Comparison of ENCODE assay signal across 12 cellular contexts in genomic region chr9:92974696-92975451, GRCh38. TPM values are rescaled to one million over a fixed set of nuclear protein-coding genes. Genes with fewer than 3 reads are reported as not detected.
DNase-seq lines count a peak whose midpoint lies in the region; ATAC-seq and TF ChIP-seq lines count a peak whose summit lies in the region.
"Had no signal": no experiment of that assay in that cellular context is flagged by ENCODE, and none has a peak within 500 bp of the region (broad histone marks: within the 10 kb centered on the region; RNA-seq: fewer than 3 reads in every experiment).

No MANE protein-coding gene starts in this region.

- peaks cover 54 to 94% (median 78%) of the 10 kb centered on the region in 11 experiments; a peak in 21 of 22 replicates for H4K20me1 ChIP-seq in BLaER1 treated with 17β-estradiol and CSF1 and Interleukin-3, amounts not matched to agents 10 nM and 100 nM

- peaks cover 37 to 81% (median 65%) of the 10 kb centered on the region in 10 experiments for H3K4me1 ChIP-seq in BLaER1 treated with 17β-estradiol and CSF1 and Interleukin-3, amounts not matched to agents 10 nM and 100 nM
- H3K4me1 ChIP-seq in neuronal stem cell (ENCODE audit: control insufficient read depth in 2 of 2, insufficient read depth in 1 of 2, low read depth in 1 of 2, low read length in 2 of 2): peaks cover 12 to 14% of the 10 kb centered on the region in 2 donors

- H2AK5ac ChIP-seq in neuronal stem cell (ENCODE audit: low read depth, low read length): peak overlapping the region; percentile 51

- peaks cover 0 to 14% (median 9%) of the 10 kb centered on the region in 11 experiments; a peak in 17 of 22 replicates for H3K9me3 ChIP-seq in BLaER1 treated with 17β-estradiol and CSF1 and Interleukin-3, amounts not matched to agents 10 nM and 100 nM (replicated peaks in 1 of 11)
- H3K9me3 ChIP-seq in neuronal stem cell (replicated peaks in 1 of 2; ENCODE audit: control insufficient read depth in 2 of 2, insufficient read depth in 1 of 2, low read depth in 1 of 2, low read length in 2 of 2): no peaks in the 10 kb centered on the region
- H3K9me3 ChIP-seq: thoracic aorta had no signal

- no peak overlapping the region for H4K8ac ChIP-seq in neuronal stem cell (ENCODE audit: low read depth, low read length)

- ATAC-seq in central memory CD8-positive, alpha-beta T cell (replicated peaks; ENCODE audit: extremely low read depth, poor library complexity, severe bottlenecking): no peak
- ATAC-seq in HG02973 (IDR thresholded peaks at IDR 0.05; ENCODE audit: unreplicated experiment) (no peak), HG03378 (IDR thresholded peaks at IDR 0.05; ENCODE audit: unreplicated experiment) (no peak)

- no peaks in the 10 kb centered on the region for H3K27me3 ChIP-seq in BLaER1 treated with 17β-estradiol and CSF1 and Interleukin-3, amounts not matched to agents 10 nM and 100 nM
- H3K27me3 ChIP-seq in neuronal stem cell (ENCODE audit: control insufficient read depth in 3 of 3, insufficient read depth in 3 of 3, low read depth in 1 of 3, low read length in 3 of 3): no peaks in the 10 kb centered on the region

- TSS peak; percentile 34 for BruUV-seq in Calu3 (replicated peaks; lab: Mats Ljungman, UMichigan)

- H2BK15ac ChIP-seq in neuronal stem cell (ENCODE audit: low read length): peak overlapping the region; percentile 50

- intact Hi-C loops in Calu3 (cut with micrococcal nuclease; ENCODE audit: unreplicated experiment): no loop called here

- no peak overlapping the region for H3K4me3 ChIP-seq in BLaER1 treated with 17β-estradiol and CSF1 and Interleukin-3, amounts not matched to agents 10 nM and 100 nM
- no peak overlapping the region for H3K4me3 ChIP-seq in neuronal stem cell (ENCODE audit: low read length in 2 of 2)
- H3K4me3 ChIP-seq: thoracic aorta had no signal

- no peak overlapping the region for H3K14ac ChIP-seq in neuronal stem cell (ENCODE audit: low read length)

- DNase-seq in Calu3 (no peak), neuronal stem cell (ENCODE audit: low spot score) (no peak), ureter (ENCODE audit: low spot score) (no peak)
- DNase-seq in central memory CD8-positive, alpha-beta T cell (ENCODE audit: low spot score in 2 of 2): no peak
- DNase-seq: midbrain; NCI-H1105; stimulated activated CD4-positive, alpha-beta T cell treated with anti-CD3 and anti-CD28 coated beads, Interleukin-12 subunit alpha, Interleukin-12 subunit beta, amount 100 ng/mL, for 4 hours had no signal

- H3K18ac ChIP-seq in neuronal stem cell (ENCODE audit: low read length): peak overlapping the region; percentile 27

- peak overlapping the region; percentile 92 for H3K27ac Mint-ChIP-seq in Calu3 (ENCODE audit: unreplicated experiment)
- H3K27ac Mint-ChIP-seq in central memory CD8-positive, alpha-beta T cell (ENCODE audit: low read depth): peak overlapping the region; percentile 57

- H3K4me1 Mint-ChIP-seq in Calu3 (ENCODE audit: low read depth, unreplicated experiment): peaks cover 44% of the 10 kb centered on the region
- peaks cover 85% of the 10 kb centered on the region for H3K4me1 Mint-ChIP-seq in central memory CD8-positive, alpha-beta T cell

- no peak for TF ChIP-seq CTCF in Calu3 (IDR thresholded peaks at IDR 0.05; ENCODE audit: unreplicated experiment)

- H3K4me2 ChIP-seq in BLaER1 treated with 17β-estradiol and CSF1 and Interleukin-3, amounts not matched to agents 10 nM and 100 nM: peak overlapping the region in 3 of 11 experiments; percentile 47 to 81 (median 62); a peak in 3 of 22 replicates
- no peak overlapping the region for H3K4me2 ChIP-seq in neuronal stem cell (ENCODE audit: insufficient read depth, low read length, poor library complexity, severe bottlenecking)

- H4K91ac ChIP-seq in neuronal stem cell (ENCODE audit: low read depth, low read length, poor library complexity): no peak overlapping the region

- WGBS in neuronal stem cell (ENCODE audit: extremely low coverage in 2 of 2, insufficient read length in 2 of 2, insufficient replicate concordance in 1 of 2), 2 donors: no CpG with 5 or more reads among the region's 17 CpGs

- H3K36me3 ChIP-seq in BLaER1 treated with 17β-estradiol and CSF1 and Interleukin-3, amounts not matched to agents 10 nM and 100 nM: peaks cover 52 to 79% (median 76%) of the 10 kb centered on the region in 11 experiments
- no peaks in the 10 kb centered on the region for H3K36me3 ChIP-seq in neuronal stem cell (replicated peaks in 1 of 2; ENCODE audit: control insufficient read depth in 2 of 2, insufficient read depth in 2 of 2, low read length in 2 of 2)
- H3K36me3 ChIP-seq: thoracic aorta had no signal

- H3K27me3 Mint-ChIP-seq in Calu3 (ENCODE audit: unreplicated experiment): no peaks in the 10 kb centered on the region
- H3K27me3 Mint-ChIP-seq in central memory CD8-positive, alpha-beta T cell: no peaks in the 10 kb centered on the region

- H2BK12ac ChIP-seq in neuronal stem cell (ENCODE audit: low read length): peak overlapping the region; percentile 43

- no peaks in the 10 kb centered on the region for H3K79me1 ChIP-seq in neuronal stem cell (ENCODE audit: low read depth, low read length)

- peak overlapping the region; percentile 0 for H2BK5ac ChIP-seq in neuronal stem cell (ENCODE audit: low read length)

- peak overlapping the region in 9 of 11 experiments; percentile 18 to 84 (median 74); a peak in 14 of 22 replicates for H3K27ac ChIP-seq in BLaER1 treated with 17β-estradiol and CSF1 and Interleukin-3, amounts not matched to agents 10 nM and 100 nM
- H3K27ac ChIP-seq in neuronal stem cell (replicated peaks; ENCODE audit: low read length): no peak overlapping the region
- H3K27ac ChIP-seq: thoracic aorta had no signal

- H3K9me3 Mint-ChIP-seq in Calu3 (ENCODE audit: low read depth, unreplicated experiment): no peaks in the 10 kb centered on the region
- H3K9me3 Mint-ChIP-seq in central memory CD8-positive, alpha-beta T cell: no peaks in the 10 kb centered on the region

- H2BK120ac ChIP-seq in neuronal stem cell (ENCODE audit: low read depth, low read length): peak overlapping the region; percentile 2

- H3K9ac ChIP-seq in BLaER1 treated with 17β-estradiol and CSF1 and Interleukin-3, amounts not matched to agents 10 nM and 100 nM: peak overlapping the region in 3 of 11 experiments; percentile 23 to 49 (median 27); a peak in 2 of 22 replicates
- no peak overlapping the region for H3K9ac ChIP-seq in neuronal stem cell (ENCODE audit: low read depth, low read length, poor library complexity)

- no peak overlapping the region for H2AFZ ChIP-seq in neuronal stem cell (ENCODE audit: low read length)

- CTCF ChIA-PET in Calu3 (lab: Charles Lee): interaction anchor here (1.5 to 2.0 kb wide), 3 partner anchors 12 to 29 kb away, joined by 4 to 11 read pairs (median 9); no protein-coding TSS in a partner anchor

- peak overlapping the region; percentile 6 for H3K23ac ChIP-seq in neuronal stem cell (ENCODE audit: low read depth, low read length, poor library complexity)

- H3K4ac ChIP-seq in neuronal stem cell (ENCODE audit: low read length): no peak overlapping the region

- peaks cover 9% of the 10 kb centered on the region for H3K36me3 Mint-ChIP-seq in Calu3 (ENCODE audit: insufficient read depth, unreplicated experiment)
- peaks cover 58% of the 10 kb centered on the region for H3K36me3 Mint-ChIP-seq in central memory CD8-positive, alpha-beta T cell (ENCODE audit: insufficient read depth)

- peak overlapping the region; percentile 68 for H3K4me3 Mint-ChIP-seq in Calu3 (ENCODE audit: low read depth, unreplicated experiment)
- peak overlapping the region; percentile 23 for H3K4me3 Mint-ChIP-seq in central memory CD8-positive, alpha-beta T cell

RNA-seq across cellular contexts. Expression of gene FGD3, which starts 27.6 kb away (rescaled TPM):
- 3.1 and 4.5 TPM in 2 replicates for total RNA-seq in Calu3 (2022)
- polyA plus RNA-seq in neuronal stem cell (2013, experiment 1 of 2): 0.47 TPM
- 0.44 TPM for polyA plus RNA-seq in neuronal stem cell (2013, experiment 2 of 2)
- 55.4 TPM for total RNA-seq in ureter
- polyA plus RNA-seq: BJ had no signal

Comparison
In these comparisons a context has a peak if more than half of its experiments do, and no peak if none do; other contexts are left out.
1. RNA of gene FGD3, which starts 27.6 kb away (total RNA-seq): 55.4 TPM in ureter (single experiment); 3.1 to 4.5 TPM in Calu3; every median in the first group is over 10 times any median in the second.